ENCODE assay signal across 12 cellular contexts in genomic region chr12:27573972-27574371, GRCh38. TPM values are rescaled to one million over a fixed set of nuclear protein-coding genes. Genes with fewer than 3 reads are reported as not detected.
DNase-seq lines count a peak whose midpoint lies in the region; ATAC-seq, FAIRE-seq and TF ChIP-seq lines count a peak whose summit lies in the region.
"Had no signal": no experiment of that assay in that cellular context is flagged by ENCODE, and none has a peak within 500 bp of the region (broad histone marks: within the 10 kb centered on the region; RNA-seq: fewer than 3 reads in every experiment).

No MANE protein-coding gene starts in this region.

- no peak overlapping the region for H3K4me3 ChIP-seq in heart right ventricle
- no peak overlapping the region for H3K4me3 ChIP-seq in fibroblast of villous mesenchyme (ENCODE audit: low read depth, low read length)
- H3K4me3 ChIP-seq in thyroid gland (replicated peaks in 1 of 3), result no peak overlapping the region
- H3K4me3 ChIP-seq: mucosa of descending colon, skin epidermis had no signal

- peak overlapping the region in 8 of 10 donors; percentile 6 to 72 (median 37) for H3K27ac ChIP-seq in heart right ventricle
- peak overlapping the region in 2 of 3 donors; percentile 51 to 57 for H3K27ac ChIP-seq in thyroid gland

- peaks cover 6 to 90% (median 80%) of the 10 kb centered on the region in 9 donors for H3K4me1 ChIP-seq in heart right ventricle
- peaks cover 27 to 35% of the 10 kb centered on the region in 2 donors for H3K4me1 ChIP-seq in thyroid gland

- ATAC-seq in heart right ventricle (peak in 5 of 8 donors; percentile 13 to 72 (median 22)), omental fat pad (ENCODE audit: low FRiP score) (no peak), GM21526 (IDR thresholded peaks at IDR 0.05; ENCODE audit: low FRiP score, unreplicated experiment) (no peak)
- ATAC-seq: mucosa of descending colon had no signal

- no peak for FAIRE-seq in GM19239 (lab: Jason Lieb, UNC)

- no peak for TF ChIP-seq POLR2A in thyroid gland (IDR thresholded peaks at IDR 0.05)

- intact Hi-C loops in heart right ventricle (cut with DNase I), result loop anchor here in 1 of 10 donors (5.0 kb wide), 1 partner anchor 52 kb away; the partner anchor contains the start of gene PPFIBP1
- intact Hi-C loops in cardiac septum (cut with DNase I), result loop anchor here (10.0 kb wide), 2 partner anchors 49 to 61 kb away; partner anchors contain the start of gene PPFIBP1
- intact Hi-C loops in thyroid gland (cut with DNase I), result no loop called here

- H3K27me3 ChIP-seq in heart right ventricle (no peaks in the 10 kb centered on the region), thyroid gland (no peaks in the 10 kb centered on the region)

- H3K36me3 ChIP-seq in heart right ventricle (peaks cover 0 to 12% (median 0%) of the 10 kb centered on the region in 9 donors), thyroid gland (no peaks in the 10 kb centered on the region)

- no peak for TF ChIP-seq CTCF in heart right ventricle (IDR thresholded peaks at IDR 0.05)
- no peak for TF ChIP-seq CTCF in fibroblast of villous mesenchyme (IDR thresholded peaks at IDR 0.05; ENCODE audit: insufficient read depth, low read depth, low read length)
- no peak for TF ChIP-seq CTCF in thyroid gland (IDR thresholded peaks at IDR 0.05)
- no peak for TF ChIP-seq CTCF in omental fat pad (IDR thresholded peaks at IDR 0.05)

- H3K9me3 ChIP-seq in heart right ventricle (no peaks in the 10 kb centered on the region), thyroid gland (no peaks in the 10 kb centered on the region)
- H3K9me3 ChIP-seq: mucosa of descending colon had no signal

- 51 to 55% methylated on average over 3 of the region's 3 CpGs for WGBS in heart right ventricle, 2 donors
- WGBS in thyroid gland, 2 donors, result 70 to 76% methylated on average over 3 of the region's 3 CpGs

- DNase-seq in heart right ventricle (no peak), cardiac septum (ENCODE audit: low spot score) (no peak), T1000 (lab: John Stamatoyannopoulos, UW) (peak; percentile 72), fibroblast of villous mesenchyme (ENCODE audit: low read depth) (peak; percentile 77), thyroid gland (no peak), omental fat pad (ENCODE audit: low spot score) (no peak), GM19239 (ENCODE audit: insufficient read length, low spot score) (no peak)
- DNase-seq: activated CD4-positive, alpha-beta T cell treated with anti-CD3 and anti-CD28 coated beads, Interleukin-2, amount 50 U/mL, for 48 hours; foreskin melanocyte; mucosa of descending colon had no signal

RNA-seq across cellular contexts. Expression of gene PPFIBP1, which starts 50.0 kb away (rescaled TPM):
- 100 to 1,000 TPM; 233 to 450 (median 325) TPM for total RNA-seq in heart right ventricle
- polyA plus RNA-seq in heart right ventricle, result 10 to 100 TPM; 22.9 to 64.7 TPM
- total RNA-seq in cardiac septum, result 219 TPM
- total RNA-seq in fibroblast of villous mesenchyme, result 69.1 and 71.2 TPM in 2 replicates
- total RNA-seq in thyroid gland, result 100 to 1,000 TPM; 135 to 199 (median 167) TPM
- 100 to 1,000 TPM in 1 of 4 donors, 10 to 100 TPM in 3; 40.2 to 164 (median 56.5) TPM for total RNA-seq in omental fat pad

Comparison
In these comparisons a context has a peak if more than half of its experiments do, and no peak if none do; other contexts are left out.
1. ATAC-seq: peak in heart right ventricle (5 of 8); none in omental fat pad (single experiment) and GM21526 (single experiment).
2. DNase-seq: peak in T1000 (single experiment) and fibroblast of villous mesenchyme (single experiment); none in heart right ventricle (0 of 2), cardiac septum (single experiment), thyroid gland (0 of 2), omental fat pad (single experiment) and GM19239 (single experiment).